8 cellular contexts compared by ENCODE assay signal in genomic region chr1:205630241-205630640, GRCh38. TPM values are rescaled to one million over a fixed set of nuclear protein-coding genes. Genes with fewer than 3 reads are reported as not detected.
DNase-seq lines count a peak whose midpoint lies in the region; ATAC-seq, FAIRE-seq and TF ChIP-seq lines count a peak whose summit lies in the region.

No MANE protein-coding gene starts in this region.

- H3K4me3 ChIP-seq in iPS-20b (ENCODE audit: low read length) = peak overlapping the region; percentile 87
- H3K4me3 ChIP-seq in thoracic aorta = peak overlapping the region; percentile 98

- H3K27me3 Mint-ChIP-seq in activated CD8-positive, alpha-beta memory T cell treated with anti-CD3 and anti-CD28 coated beads, Interleukin-2, amount 10 ng/mL, durations not matched to agents 7 days and 5 days = no peaks in the 10 kb centered on the region

- H3K4me1 ChIP-seq in iPS-20b (ENCODE audit: insufficient read depth, low read length) = peaks cover 6% of the 10 kb centered on the region; the same call in 1 of the 2 replicates
- peaks cover 21 to 35% of the 10 kb centered on the region in 2 donors for H3K4me1 ChIP-seq in thoracic aorta (ENCODE audit: control insufficient read depth in 1 of 2, low read depth in 2 of 2)

- no peaks in the 10 kb centered on the region for H3K27me3 ChIP-seq in iPS-20b (ENCODE audit: insufficient read depth, low read length)
- no peaks in the 10 kb centered on the region for H3K27me3 ChIP-seq in thoracic aorta (replicated peaks; ENCODE audit: insufficient read depth)

- no peak for TF ChIP-seq CTCF in thoracic aorta (IDR thresholded peaks at IDR 0.05)

- H3K36me3 ChIP-seq in iPS-20b (ENCODE audit: insufficient read depth, low read depth, low read length) = peaks cover 5% of the 10 kb centered on the region; the same call in 1 of the 2 replicates
- H3K36me3 ChIP-seq in thoracic aorta = no peaks in the 10 kb centered on the region

- ATAC-seq in activated CD8-positive, alpha-beta memory T cell treated with anti-CD3 and anti-CD28 coated beads, Interleukin-2, amount 10 ng/mL, durations not matched to agents 7 days and 5 days = no peak
- ATAC-seq in activated naive CD4-positive, alpha-beta T cell treated with anti-CD3 and anti-CD28 coated beads, Interleukin-2, amount 50 U/mL, for 72 hours = no peak
- ATAC-seq in thoracic aorta (ENCODE audit: insufficient number of reproducible peaks, low FRiP score, low read depth) = no peak

- H3K9ac ChIP-seq in iPS-20b (ENCODE audit: low read depth, low read length) = peak overlapping the region; percentile 86; the same call in 1 of the 2 replicates

- no peaks in the 10 kb centered on the region for H3K9me3 Mint-ChIP-seq in activated CD8-positive, alpha-beta memory T cell treated with anti-CD3 and anti-CD28 coated beads, Interleukin-2, amount 10 ng/mL, durations not matched to agents 7 days and 5 days (ENCODE audit: low read depth)
- H3K9me3 Mint-ChIP-seq in activated naive CD4-positive, alpha-beta T cell treated with anti-CD3 and anti-CD28 coated beads, Interleukin-2, amount 50 U/mL, for 72 hours = no peaks in the 10 kb centered on the region

- H3K9me3 ChIP-seq in iPS-20b (ENCODE audit: insufficient read depth, low read depth, low read length) (no peaks in the 10 kb centered on the region), thoracic aorta (no peaks in the 10 kb centered on the region)

- CTCF ChIA-PET in activated CD8-positive, alpha-beta memory T cell treated with anti-CD3 and anti-CD28 coated beads, Interleukin-2, amount 10 ng/mL, durations not matched to agents 7 days and 5 days (lab: Charles Lee) = interaction anchor here (0.9 to 6.9 kb wide), 8 partner anchors 22 to 199 kb away, joined by 3 to 199 read pairs (median 4); no protein-coding TSS in a partner anchor

- H3K27ac ChIP-seq in iPS-20b (ENCODE audit: low read length) (no peak overlapping the region), thoracic aorta (peak overlapping the region; percentile 89 to 99)

- H3K27ac Mint-ChIP-seq in activated CD8-positive, alpha-beta memory T cell treated with anti-CD3 and anti-CD28 coated beads, Interleukin-2, amount 10 ng/mL, durations not matched to agents 7 days and 5 days = peak overlapping the region; percentile 100
- H3K27ac Mint-ChIP-seq in activated naive CD4-positive, alpha-beta T cell treated with anti-CD3 and anti-CD28 coated beads, Interleukin-2, amount 50 U/mL, for 72 hours = peak overlapping the region; percentile 90 to 97

- FAIRE-seq in GM19239 (lab: Jason Lieb, UNC) = no peak

- H3K4me3 Mint-ChIP-seq in activated CD8-positive, alpha-beta memory T cell treated with anti-CD3 and anti-CD28 coated beads, Interleukin-2, amount 10 ng/mL, durations not matched to agents 7 days and 5 days = peak overlapping the region; percentile 91

- H3K36me3 Mint-ChIP-seq in activated CD8-positive, alpha-beta memory T cell treated with anti-CD3 and anti-CD28 coated beads, Interleukin-2, amount 10 ng/mL, durations not matched to agents 7 days and 5 days = peaks cover 30% of the 10 kb centered on the region
- H3K36me3 Mint-ChIP-seq in activated naive CD4-positive, alpha-beta T cell treated with anti-CD3 and anti-CD28 coated beads, Interleukin-2, amount 50 U/mL, for 72 hours = peaks cover 0 to 29% of the 10 kb centered on the region in 2 donors

- H3K4me1 Mint-ChIP-seq in activated CD8-positive, alpha-beta memory T cell treated with anti-CD3 and anti-CD28 coated beads, Interleukin-2, amount 10 ng/mL, durations not matched to agents 7 days and 5 days = peaks cover 53% of the 10 kb centered on the region

- DNase-seq in activated CD8-positive, alpha-beta memory T cell treated with anti-CD3 and anti-CD28 coated beads, Interleukin-2, amount 10 ng/mL, durations not matched to agents 7 days and 5 days = no peak
- no peak for DNase-seq in activated CD8-positive, alpha-beta memory T cell treated with anti-CD3 and anti-CD28 coated beads, Interleukin-2, amount 50 U/mL, for 48 hours
- no peak for DNase-seq in activated naive CD4-positive, alpha-beta T cell treated with anti-CD3 and anti-CD28 coated beads, Interleukin-2, amount 50 U/mL, for 72 hours (ENCODE audit: low spot score in 2 of 2)
- no peak for DNase-seq in thoracic aorta (ENCODE audit: low spot score)
- no peak for DNase-seq in activated gamma-delta T cell (lab: John Stamatoyannopoulos, UW)
- no peak for DNase-seq in GM19239 (ENCODE audit: insufficient read length, low spot score)
- DNase-seq in NCI-H524 treated with DMSO at 0.1 percent for 48 hours (lab: John Stamatoyannopoulos, UW) = no peak

RNA-seq across cellular contexts. Expression of gene ELK4, which starts 1.6 kb away (rescaled TPM):
- total RNA-seq in activated CD8-positive, alpha-beta memory T cell treated with anti-CD3 and anti-CD28 coated beads, Interleukin-2, amount 10 ng/mL, durations not matched to agents 7 days and 5 days = 10 to 100 TPM; 70.9 to 79.7 TPM
- total RNA-seq in activated naive CD4-positive, alpha-beta T cell treated with anti-CD3 and anti-CD28 coated beads, Interleukin-2, amount 50 U/mL, for 72 hours = 10 to 100 TPM; 67.8 to 91.3 TPM
- 10 to 100 TPM; 20.2 to 34.4 TPM for total RNA-seq in thoracic aorta

RNA-seq across cellular contexts. Expression of gene SLC45A3, which starts 50.1 kb away (rescaled TPM):
- not detected for total RNA-seq in activated CD8-positive, alpha-beta memory T cell treated with anti-CD3 and anti-CD28 coated beads, Interleukin-2, amount 10 ng/mL, durations not matched to agents 7 days and 5 days
- 1 to 10 TPM in 1 of 2 donors, under 1 TPM in 1; 0.57 to 1.1 TPM for total RNA-seq in activated naive CD4-positive, alpha-beta T cell treated with anti-CD3 and anti-CD28 coated beads, Interleukin-2, amount 50 U/mL, for 72 hours
- total RNA-seq in thoracic aorta = 1 to 10 TPM; 5.3 to 8.3 TPM
